8 cellular contexts compared by ENCODE assay signal in genomic region chr17:77445908-77446535, GRCh38.
DNase-seq lines count a peak whose midpoint lies in the region; ATAC-seq and TF ChIP-seq lines count a peak whose summit lies in the region.

No MANE protein-coding gene starts in this region.

- H2AFZ ChIP-seq in Loucy (ENCODE audit: low read length) = no peak overlapping the region

- peak overlapping the region; percentile 64 for H3K9ac ChIP-seq in Loucy (ENCODE audit: low read depth, low read length, poor library complexity, severe bottlenecking)

- DNase-seq in adrenal gland (peak in 1 of 7 donors; percentile 47), mucosa of descending colon (peak; percentile 76 to 87 (median 78)), NCI-H774 (lab: John Stamatoyannopoulos, UW) (no peak), WERI-Rb-1 (no peak), NCI-H2196 (lab: John Stamatoyannopoulos, UW; ENCODE audit: unreplicated experiment) (no peak)

- ATAC-seq in GM18502 (IDR thresholded peaks at IDR 0.05; ENCODE audit: poor library complexity, unreplicated experiment) (peak; percentile 29), mucosa of descending colon (peak; percentile 75), HG03565 (IDR thresholded peaks at IDR 0.05; ENCODE audit: unreplicated experiment) (no peak)

- H3K4me2 ChIP-seq in Loucy (ENCODE audit: low read depth, low read length, poor library complexity, severe bottlenecking) = peak overlapping the region; percentile 93

- H3K27ac ChIP-seq in adrenal gland (peak overlapping the region in 4 of 5 donors; percentile 9 to 85 (median 52)), WERI-Rb-1 (no peak overlapping the region)

- no peaks in the 10 kb centered on the region for H3K9me2 ChIP-seq in Loucy (replicated peaks; ENCODE audit: low read depth, low read length)

- no peak for TF ChIP-seq POLR2A in adrenal gland (IDR thresholded peaks at IDR 0.05)

- intact Hi-C loops in adrenal gland (cut with DNase I) = no loop called here
- intact Hi-C loops in mucosa of descending colon (cut with DNase I, micrococcal nuclease) = no loop called here

- H3K4me3 ChIP-seq in Loucy (ENCODE audit: low read length, poor library complexity, severe bottlenecking) (peak overlapping the region; percentile 69), adrenal gland (no peak overlapping the region), mucosa of descending colon (no peak overlapping the region), WERI-Rb-1 (ENCODE audit: low read depth, low read length) (no peak overlapping the region)

- H3K9me3 ChIP-seq in Loucy (ENCODE audit: insufficient read depth, low read depth, low read length) (no peaks in the 10 kb centered on the region), adrenal gland (replicated peaks in 1 of 3) (no peaks in the 10 kb centered on the region), mucosa of descending colon (no peaks in the 10 kb centered on the region), WERI-Rb-1 (ENCODE audit: severe bottlenecking) (no peaks in the 10 kb centered on the region)

- H3K36me3 ChIP-seq in Loucy (ENCODE audit: insufficient read depth, low read length) (no peaks in the 10 kb centered on the region; the same call in 1 of the 2 replicates), adrenal gland (replicated peaks in 1 of 2) (no peaks in the 10 kb centered on the region), mucosa of descending colon (ENCODE audit: low read depth) (no peaks in the 10 kb centered on the region), WERI-Rb-1 (peaks cover 29% of the 10 kb centered on the region)

- TF ChIP-seq CTCF in Loucy (conservative IDR thresholded peaks at IDR 0.05; ENCODE audit: low read length) = no peak
- TF ChIP-seq CTCF in adrenal gland (IDR thresholded peaks at IDR 0.05) = no peak
- TF ChIP-seq CTCF in mucosa of descending colon (IDR thresholded peaks at IDR 0.05) = no peak
- no peak for TF ChIP-seq CTCF in WERI-Rb-1 (IDR thresholded peaks at IDR 0.05; ENCODE audit: low read depth, low read length)

- peaks cover 77% of the 10 kb centered on the region for H3K79me2 ChIP-seq in Loucy (ENCODE audit: insufficient read depth, low read length)

- H3K27me3 ChIP-seq in Loucy (ENCODE audit: insufficient read depth, low read length, poor library complexity, severe bottlenecking) = no peaks in the 10 kb centered on the region
- no peaks in the 10 kb centered on the region for H3K27me3 ChIP-seq in adrenal gland
- H3K27me3 ChIP-seq in WERI-Rb-1 (ENCODE audit: insufficient read depth, low read depth, severe bottlenecking) = no peaks in the 10 kb centered on the region

- H3K4me1 ChIP-seq in Loucy (ENCODE audit: insufficient read depth, low read length, poor library complexity, severe bottlenecking) (peaks cover 80% of the 10 kb centered on the region), adrenal gland (replicated peaks in 1 of 2) (peaks cover 28 to 83% of the 10 kb centered on the region in 2 donors), mucosa of descending colon (ENCODE audit: low read depth) (peaks cover 55% of the 10 kb centered on the region)

- 55 to 70% (median 61%) methylated on average over 6 to 14 of the region's 14 CpGs for WGBS in adrenal gland, 4 donors

- H3F3A ChIP-seq in Loucy (ENCODE audit: low read depth) = peaks cover 19% of the 10 kb centered on the region

- peaks cover 8% of the 10 kb centered on the region for H4K20me1 ChIP-seq in Loucy (ENCODE audit: insufficient read depth, low read length, poor library complexity, severe bottlenecking)

Comparison
In these comparisons a context has a peak if more than half of its experiments do, and no peak if none do; other contexts are left out.
1. DNase-seq: peak in mucosa of descending colon (3 of 3); none in NCI-H774 (single experiment), WERI-Rb-1 (single experiment) and NCI-H2196 (single experiment).